In the genomic region with DNA sequence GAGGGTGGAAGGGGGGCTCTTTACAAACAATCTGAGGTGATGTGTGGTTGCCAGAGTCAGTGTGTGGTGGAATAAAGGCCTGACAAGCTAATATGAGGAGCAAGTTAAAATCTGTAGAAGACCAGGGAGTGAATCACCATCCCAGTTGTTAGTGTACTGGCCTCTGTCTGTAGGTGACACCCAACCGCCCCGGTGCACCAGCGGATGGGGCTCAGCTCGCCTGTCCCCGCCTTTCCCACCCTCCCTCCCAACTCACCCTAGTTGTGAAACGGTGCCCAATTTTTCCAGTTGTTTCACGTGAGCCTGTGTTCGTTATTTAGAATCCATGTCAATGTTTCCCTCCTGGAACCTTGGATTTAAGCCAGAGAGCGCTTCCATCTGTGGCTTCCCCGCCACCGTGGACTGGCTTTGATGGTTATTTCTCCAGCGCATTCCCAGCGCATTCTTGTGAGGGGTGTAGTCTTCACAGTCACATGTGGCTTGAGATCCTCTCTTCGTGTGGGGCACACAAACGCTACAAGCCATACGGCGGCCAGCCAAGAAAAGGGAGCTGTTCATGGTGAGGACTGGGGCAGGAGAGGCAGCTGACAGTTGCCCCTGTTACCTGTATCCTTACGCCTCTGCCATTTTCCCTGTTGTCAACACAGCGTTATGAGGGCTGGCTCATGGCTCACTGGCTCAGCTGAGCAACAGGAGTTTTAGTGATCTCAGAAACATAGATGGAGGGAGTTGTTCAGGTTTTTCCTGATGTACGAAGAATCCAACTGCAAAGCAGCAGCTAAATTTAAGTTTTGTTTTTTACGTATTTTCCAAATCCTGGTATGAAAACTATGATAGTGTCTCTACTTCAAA, we compare ENCODE assay signal across 1 cellular context.
TF ChIP-seq lines count a peak whose summit lies in the region.

No MANE protein-coding gene starts in this region.

TF ChIP-seq in K562, 482 proteins besides CTCF, POLR2A, EP300 and RAD21 (continued from another document and continues in another):
- TF ChIP-seq, protein P1, sequence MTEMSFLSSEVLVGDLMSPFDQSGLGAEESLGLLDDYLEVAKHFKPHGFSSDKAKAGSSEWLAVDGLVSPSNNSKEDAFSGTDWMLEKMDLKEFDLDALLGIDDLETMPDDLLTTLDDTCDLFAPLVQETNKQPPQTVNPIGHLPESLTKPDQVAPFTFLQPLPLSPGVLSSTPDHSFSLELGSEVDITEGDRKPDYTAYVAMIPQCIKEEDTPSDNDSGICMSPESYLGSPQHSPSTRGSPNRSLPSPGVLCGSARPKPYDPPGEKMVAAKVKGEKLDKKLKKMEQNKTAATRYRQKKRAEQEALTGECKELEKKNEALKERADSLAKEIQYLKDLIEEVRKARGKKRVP (CRISPR knock-in tag; IDR thresholded peaks at IDR 0.05): no peak
- TF ChIP-seq HSF4 (CRISPR knock-in tag; IDR thresholded peaks at IDR 0.05; ENCODE audit: borderline replicate concordance) (no peak), ZNF165 (CRISPR knock-in tag; IDR thresholded peaks at IDR 0.05; ENCODE audit: borderline replicate concordance) (no peak), COPS2 (conservative IDR thresholded peaks at IDR 0.05) (no peak), HMG20A (CRISPR knock-in tag; conservative IDR thresholded peaks at IDR 0.05) (no peak), SRSF3 (IDR thresholded peaks at IDR 0.05; ENCODE audit: insufficient read depth, low read length) (no peak), PHF20 (IDR thresholded peaks at IDR 0.05; ENCODE audit: partially characterized antibody) (no peak), ZC3H4 (CRISPR knock-in tag; IDR thresholded peaks at IDR 0.05; ENCODE audit: borderline replicate concordance) (no peak), RUNX1 (IDR thresholded peaks at IDR 0.05; ENCODE audit: low read depth) (no peak), FUS (optimal IDR thresholded peaks at IDR 0.05; ENCODE audit: low read depth, low read length) (no peak), ZNF217 (CRISPR knock-in tag; IDR thresholded peaks at IDR 0.05) (no peak), HDAC1 (IDR thresholded peaks at IDR 0.05) (peak in 1 of 2 experiments; percentile 69; a peak in 2 of 4 replicates), ERF (CRISPR knock-in tag; IDR thresholded peaks at IDR 0.05) (no peak), DDX20 (tag; IDR thresholded peaks at IDR 0.05; ENCODE audit: low read depth) (no peak), BHLHE40 (IDR thresholded peaks at IDR 0.05; ENCODE audit: low read length) (peak; percentile 62; the same call in 1 of the 2 replicates), CREB3 (tag; conservative IDR thresholded peaks at IDR 0.05; ENCODE audit: low read depth) (peak; percentile 91), FOXK1 (CRISPR knock-in tag; IDR thresholded peaks at IDR 0.05; ENCODE audit: borderline replicate concordance) (no peak), HEY1 (CRISPR knock-in tag; IDR thresholded peaks at IDR 0.05; ENCODE audit: borderline replicate concordance) (no peak), DMBX1 (CRISPR knock-in tag; IDR thresholded peaks at IDR 0.05; ENCODE audit: borderline replicate concordance) (peak; percentile 89), SLC30A9 (CRISPR knock-in tag; IDR thresholded peaks at IDR 0.05) (no peak), ZNF41 (CRISPR knock-in tag; conservative IDR thresholded peaks at IDR 0.05) (no peak), ZNF584 (CRISPR knock-in tag; IDR thresholded peaks at IDR 0.05; ENCODE audit: low read depth) (peak; percentile 35), C11orf30 (IDR thresholded peaks at IDR 0.05; ENCODE audit: low read depth) (no peak), ATF1 (CRISPR knock-in tag; IDR thresholded peaks at IDR 0.05) (no peak), ATF1 (tag; IDR thresholded peaks at IDR 0.05) (peak; percentile 44; the same call in 1 of the 2 replicates), ZMIZ1 (IDR thresholded peaks at IDR 0.05; ENCODE audit: low read depth in 2 of 2, low read length in 2 of 2) (no peak), SAP30 (IDR thresholded peaks at IDR 0.05; ENCODE audit: borderline replicate concordance, insufficient read depth, low read depth, low read length, poor library complexity, severe bottlenecking) (peak; percentile 49), MED1 (CRISPR knock-in tag; IDR thresholded peaks at IDR 0.05; ENCODE audit: borderline replicate concordance) (no peak), XRCC5 (IDR thresholded peaks at IDR 0.05; ENCODE audit: low read depth, low read length) (no peak)
- TF ChIP-seq, protein P2, sequence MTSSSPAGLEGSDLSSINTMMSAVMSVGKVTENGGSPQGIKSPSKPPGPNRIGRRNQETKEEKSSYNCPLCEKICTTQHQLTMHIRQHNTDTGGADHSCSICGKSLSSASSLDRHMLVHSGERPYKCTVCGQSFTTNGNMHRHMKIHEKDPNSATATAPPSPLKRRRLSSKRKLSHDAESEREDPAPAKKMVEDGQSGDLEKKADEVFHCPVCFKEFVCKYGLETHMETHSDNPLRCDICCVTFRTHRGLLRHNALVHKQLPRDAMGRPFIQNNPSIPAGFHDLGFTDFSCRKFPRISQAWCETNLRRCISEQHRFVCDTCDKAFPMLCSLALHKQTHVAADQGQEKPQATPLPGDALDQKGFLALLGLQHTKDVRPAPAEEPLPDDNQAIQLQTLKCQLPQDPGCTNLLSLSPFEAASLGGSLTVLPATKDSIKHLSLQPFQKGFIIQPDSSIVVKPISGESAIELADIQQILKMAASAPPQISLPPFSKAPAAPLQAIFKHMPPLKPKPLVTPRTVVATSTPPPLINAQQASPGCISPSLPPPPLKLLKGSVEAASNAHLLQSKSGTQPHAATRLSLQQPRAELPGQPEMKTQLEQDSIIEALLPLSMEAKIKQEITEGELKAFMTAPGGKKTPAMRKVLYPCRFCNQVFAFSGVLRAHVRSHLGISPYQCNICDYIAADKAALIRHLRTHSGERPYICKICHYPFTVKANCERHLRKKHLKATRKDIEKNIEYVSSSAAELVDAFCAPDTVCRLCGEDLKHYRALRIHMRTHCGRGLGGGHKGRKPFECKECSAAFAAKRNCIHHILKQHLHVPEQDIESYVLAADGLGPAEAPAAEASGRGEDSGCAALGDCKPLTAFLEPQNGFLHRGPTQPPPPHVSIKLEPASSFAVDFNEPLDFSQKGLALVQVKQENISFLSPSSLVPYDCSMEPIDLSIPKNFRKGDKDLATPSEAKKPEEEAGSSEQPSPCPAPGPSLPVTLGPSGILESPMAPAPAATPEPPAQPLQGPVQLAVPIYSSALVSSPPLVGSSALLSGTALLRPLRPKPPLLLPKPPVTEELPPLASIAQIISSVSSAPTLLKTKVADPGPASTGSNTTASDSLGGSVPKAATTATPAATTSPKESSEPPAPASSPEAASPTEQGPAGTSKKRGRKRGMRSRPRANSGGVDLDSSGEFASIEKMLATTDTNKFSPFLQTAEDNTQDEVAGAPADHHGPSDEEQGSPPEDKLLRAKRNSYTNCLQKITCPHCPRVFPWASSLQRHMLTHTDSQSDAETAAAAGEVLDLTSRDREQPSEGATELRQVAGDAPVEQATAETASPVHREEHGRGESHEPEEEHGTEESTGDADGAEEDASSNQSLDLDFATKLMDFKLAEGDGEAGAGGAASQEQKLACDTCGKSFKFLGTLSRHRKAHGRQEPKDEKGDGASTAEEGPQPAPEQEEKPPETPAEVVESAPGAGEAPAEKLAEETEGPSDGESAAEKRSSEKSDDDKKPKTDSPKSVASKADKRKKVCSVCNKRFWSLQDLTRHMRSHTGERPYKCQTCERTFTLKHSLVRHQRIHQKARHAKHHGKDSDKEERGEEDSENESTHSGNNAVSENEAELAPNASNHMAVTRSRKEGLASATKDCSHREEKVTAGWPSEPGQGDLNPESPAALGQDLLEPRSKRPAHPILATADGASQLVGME (CRISPR knock-in tag; IDR thresholded peaks at IDR 0.05): no peak
- TF ChIP-seq, protein P3, sequence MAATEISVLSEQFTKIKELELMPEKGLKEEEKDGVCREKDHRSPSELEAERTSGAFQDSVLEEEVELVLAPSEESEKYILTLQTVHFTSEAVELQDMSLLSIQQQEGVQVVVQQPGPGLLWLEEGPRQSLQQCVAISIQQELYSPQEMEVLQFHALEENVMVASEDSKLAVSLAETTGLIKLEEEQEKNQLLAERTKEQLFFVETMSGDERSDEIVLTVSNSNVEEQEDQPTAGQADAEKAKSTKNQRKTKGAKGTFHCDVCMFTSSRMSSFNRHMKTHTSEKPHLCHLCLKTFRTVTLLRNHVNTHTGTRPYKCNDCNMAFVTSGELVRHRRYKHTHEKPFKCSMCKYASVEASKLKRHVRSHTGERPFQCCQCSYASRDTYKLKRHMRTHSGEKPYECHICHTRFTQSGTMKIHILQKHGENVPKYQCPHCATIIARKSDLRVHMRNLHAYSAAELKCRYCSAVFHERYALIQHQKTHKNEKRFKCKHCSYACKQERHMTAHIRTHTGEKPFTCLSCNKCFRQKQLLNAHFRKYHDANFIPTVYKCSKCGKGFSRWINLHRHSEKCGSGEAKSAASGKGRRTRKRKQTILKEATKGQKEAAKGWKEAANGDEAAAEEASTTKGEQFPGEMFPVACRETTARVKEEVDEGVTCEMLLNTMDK (IDR thresholded peaks at IDR 0.05; ENCODE audit: borderline replicate concordance, insufficient read depth, low read depth, low read length, poor library complexity, severe bottlenecking): no peak
- TF ChIP-seq, protein P4, sequence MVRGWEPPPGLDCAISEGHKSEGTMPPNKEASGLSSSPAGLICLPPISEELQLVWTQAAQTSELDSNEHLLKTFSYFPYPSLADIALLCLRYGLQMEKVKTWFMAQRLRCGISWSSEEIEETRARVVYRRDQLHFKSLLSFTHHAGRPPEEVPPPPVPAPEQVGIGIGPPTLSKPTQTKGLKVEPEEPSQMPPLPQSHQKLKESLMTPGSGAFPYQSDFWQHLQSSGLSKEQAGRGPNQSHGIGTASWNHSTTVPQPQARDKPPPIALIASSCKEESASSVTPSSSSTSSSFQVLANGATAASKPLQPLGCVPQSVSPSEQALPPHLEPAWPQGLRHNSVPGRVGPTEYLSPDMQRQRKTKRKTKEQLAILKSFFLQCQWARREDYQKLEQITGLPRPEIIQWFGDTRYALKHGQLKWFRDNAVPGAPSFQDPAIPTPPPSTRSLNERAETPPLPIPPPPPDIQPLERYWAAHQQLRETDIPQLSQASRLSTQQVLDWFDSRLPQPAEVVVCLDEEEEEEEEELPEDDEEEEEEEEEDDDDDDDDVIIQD (CRISPR knock-in tag; IDR thresholded peaks at IDR 0.05): no peak
- TF ChIP-seq, protein P5, sequence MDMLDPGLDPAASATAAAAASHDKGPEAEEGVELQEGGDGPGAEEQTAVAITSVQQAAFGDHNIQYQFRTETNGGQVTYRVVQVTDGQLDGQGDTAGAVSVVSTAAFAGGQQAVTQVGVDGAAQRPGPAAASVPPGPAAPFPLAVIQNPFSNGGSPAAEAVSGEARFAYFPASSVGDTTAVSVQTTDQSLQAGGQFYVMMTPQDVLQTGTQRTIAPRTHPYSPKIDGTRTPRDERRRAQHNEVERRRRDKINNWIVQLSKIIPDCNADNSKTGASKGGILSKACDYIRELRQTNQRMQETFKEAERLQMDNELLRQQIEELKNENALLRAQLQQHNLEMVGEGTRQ (CRISPR knock-in tag; IDR thresholded peaks at IDR 0.05): peak; percentile 55
- TF ChIP-seq, protein P6, sequence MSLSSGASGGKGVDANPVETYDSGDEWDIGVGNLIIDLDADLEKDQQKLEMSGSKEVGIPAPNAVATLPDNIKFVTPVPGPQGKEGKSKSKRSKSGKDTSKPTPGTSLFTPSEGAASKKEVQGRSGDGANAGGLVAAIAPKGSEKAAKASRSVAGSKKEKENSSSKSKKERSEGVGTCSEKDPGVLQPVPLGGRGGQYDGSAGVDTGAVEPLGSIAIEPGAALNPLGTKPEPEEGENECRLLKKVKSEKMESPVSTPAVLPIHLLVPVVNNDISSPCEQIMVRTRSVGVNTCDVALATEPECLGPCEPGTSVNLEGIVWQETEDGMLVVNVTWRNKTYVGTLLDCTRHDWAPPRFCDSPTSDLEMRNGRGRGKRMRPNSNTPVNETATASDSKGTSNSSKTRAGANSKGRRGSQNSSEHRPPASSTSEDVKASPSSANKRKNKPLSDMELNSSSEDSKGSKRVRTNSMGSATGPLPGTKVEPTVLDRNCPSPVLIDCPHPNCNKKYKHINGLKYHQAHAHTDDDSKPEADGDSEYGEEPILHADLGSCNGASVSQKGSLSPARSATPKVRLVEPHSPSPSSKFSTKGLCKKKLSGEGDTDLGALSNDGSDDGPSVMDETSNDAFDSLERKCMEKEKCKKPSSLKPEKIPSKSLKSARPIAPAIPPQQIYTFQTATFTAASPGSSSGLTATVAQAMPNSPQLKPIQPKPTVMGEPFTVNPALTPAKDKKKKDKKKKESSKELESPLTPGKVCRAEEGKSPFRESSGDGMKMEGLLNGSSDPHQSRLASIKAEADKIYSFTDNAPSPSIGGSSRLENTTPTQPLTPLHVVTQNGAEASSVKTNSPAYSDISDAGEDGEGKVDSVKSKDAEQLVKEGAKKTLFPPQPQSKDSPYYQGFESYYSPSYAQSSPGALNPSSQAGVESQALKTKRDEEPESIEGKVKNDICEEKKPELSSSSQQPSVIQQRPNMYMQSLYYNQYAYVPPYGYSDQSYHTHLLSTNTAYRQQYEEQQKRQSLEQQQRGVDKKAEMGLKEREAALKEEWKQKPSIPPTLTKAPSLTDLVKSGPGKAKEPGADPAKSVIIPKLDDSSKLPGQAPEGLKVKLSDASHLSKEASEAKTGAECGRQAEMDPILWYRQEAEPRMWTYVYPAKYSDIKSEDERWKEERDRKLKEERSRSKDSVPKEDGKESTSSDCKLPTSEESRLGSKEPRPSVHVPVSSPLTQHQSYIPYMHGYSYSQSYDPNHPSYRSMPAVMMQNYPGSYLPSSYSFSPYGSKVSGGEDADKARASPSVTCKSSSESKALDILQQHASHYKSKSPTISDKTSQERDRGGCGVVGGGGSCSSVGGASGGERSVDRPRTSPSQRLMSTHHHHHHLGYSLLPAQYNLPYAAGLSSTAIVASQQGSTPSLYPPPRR (CRISPR knock-in tag; IDR thresholded peaks at IDR 0.05; ENCODE audit: borderline replicate concordance): no peak
